2 cellular contexts compared by ENCODE assay signal in genomic region chr1:173489149-173489600, GRCh38.
A peak's percentile ranks its signal among the peaks of the same experiment; 100 is the strongest.
TF ChIP-seq lines count a peak whose summit lies in the region.

No MANE protein-coding gene starts in this region.

TF ChIP-seq in IMR-90, 13 proteins besides CTCF, POLR2A, EP300 and RAD21:
- TF ChIP-seq BHLHE40 (IDR thresholded peaks at IDR 0.05; ENCODE audit: low read depth, low read length) (no peak), RFX5 (IDR thresholded peaks at IDR 0.05; ENCODE audit: low read depth, low read length) (no peak), ELK1 (IDR thresholded peaks at IDR 0.05; ENCODE audit: borderline replicate concordance, low read depth, low read length) (no peak), MAFK (IDR thresholded peaks at IDR 0.05; ENCODE audit: low read depth, low read length) (no peak), MXI1 (IDR thresholded peaks at IDR 0.05; ENCODE audit: borderline replicate concordance, low read depth, low read length) (no peak), CEBPB (IDR thresholded peaks at IDR 0.05; ENCODE audit: low read depth, low read length) (no peak), RCOR1 (IDR thresholded peaks at IDR 0.05; ENCODE audit: insufficient replicate concordance, low read length) (no peak), SMC3 (IDR thresholded peaks at IDR 0.05; ENCODE audit: low read depth, low read length) (no peak), MAZ (IDR thresholded peaks at IDR 0.05; ENCODE audit: borderline replicate concordance, low read depth, low read length) (no peak), CHD1 (IDR thresholded peaks at IDR 0.05; ENCODE audit: low read depth, low read length) (no peak), NFE2L2 (IDR thresholded peaks at IDR 0.05; ENCODE audit: low read depth, low read length) (no peak), FOS (IDR thresholded peaks at IDR 0.05; ENCODE audit: low read depth, low read length) (no peak)
- TF ChIP-seq, protein P1, sequence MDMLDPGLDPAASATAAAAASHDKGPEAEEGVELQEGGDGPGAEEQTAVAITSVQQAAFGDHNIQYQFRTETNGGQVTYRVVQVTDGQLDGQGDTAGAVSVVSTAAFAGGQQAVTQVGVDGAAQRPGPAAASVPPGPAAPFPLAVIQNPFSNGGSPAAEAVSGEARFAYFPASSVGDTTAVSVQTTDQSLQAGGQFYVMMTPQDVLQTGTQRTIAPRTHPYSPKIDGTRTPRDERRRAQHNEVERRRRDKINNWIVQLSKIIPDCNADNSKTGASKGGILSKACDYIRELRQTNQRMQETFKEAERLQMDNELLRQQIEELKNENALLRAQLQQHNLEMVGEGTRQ (IDR thresholded peaks at IDR 0.05; ENCODE audit: low read depth, low read length): no peak

TF ChIP-seq in HepG2, 621 proteins besides CTCF, POLR2A, EP300 and RAD21:
- TF ChIP-seq FOXO4 (CRISPR knock-in tag; conservative IDR thresholded peaks at IDR 0.05): no peak
- TF ChIP-seq RBFOX2 (IDR thresholded peaks at IDR 0.05; ENCODE audit: low read depth, low read length): peak; percentile 63
- TF ChIP-seq ZNF160 (CRISPR knock-in tag; IDR thresholded peaks at IDR 0.05): no peak
- TF ChIP-seq, protein P2, sequence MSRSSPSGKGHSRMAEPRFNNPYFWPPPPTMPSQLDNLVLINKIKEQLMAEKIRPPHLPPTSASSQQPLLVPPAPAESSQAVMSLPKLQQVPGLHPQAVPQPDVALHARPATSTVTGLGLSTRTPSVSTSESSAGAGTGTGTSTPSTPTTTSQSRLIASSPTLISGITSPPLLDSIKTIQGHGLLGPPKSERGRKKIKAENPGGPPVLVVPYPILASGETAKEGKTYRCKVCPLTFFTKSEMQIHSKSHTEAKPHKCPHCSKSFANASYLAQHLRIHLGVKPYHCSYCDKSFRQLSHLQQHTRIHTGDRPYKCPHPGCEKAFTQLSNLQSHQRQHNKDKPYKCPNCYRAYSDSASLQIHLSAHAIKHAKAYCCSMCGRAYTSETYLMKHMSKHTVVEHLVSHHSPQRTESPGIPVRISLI (CRISPR knock-in tag; IDR thresholded peaks at IDR 0.05; ENCODE audit: borderline replicate concordance): peak; percentile 15; the same call in 1 of the 2 replicates
- peak; percentile 94 for TF ChIP-seq ZNF264 (CRISPR knock-in tag; IDR thresholded peaks at IDR 0.05)
- TF ChIP-seq ZGPAT (CRISPR knock-in tag; IDR thresholded peaks at IDR 0.05): peak; percentile 21; the same call in 1 of the 2 replicates
- TF ChIP-seq POLR2AphosphoS5 (IDR thresholded peaks at IDR 0.05; ENCODE audit: low read depth, low read length): peak; percentile 44; the same call in 1 of the 2 replicates
- no peak for TF ChIP-seq ZNF333 (CRISPR knock-in tag; IDR thresholded peaks at IDR 0.05; ENCODE audit: borderline replicate concordance)
